8 cellular contexts compared by ENCODE assay signal in genomic region chr7:23298141-23298851, GRCh38. TPM values are rescaled to one million over a fixed set of nuclear protein-coding genes. Genes with fewer than 3 reads are reported as not detected.
DNase-seq lines count a peak whose midpoint lies in the region; ATAC-seq, FAIRE-seq and TF ChIP-seq lines count a peak whose summit lies in the region.

No MANE protein-coding gene starts in this region.

- peak overlapping the region; percentile 89 for H3K4me3 Mint-ChIP-seq in mesothelial cell of epicardium

- H3K27ac Mint-ChIP-seq in mesothelial cell of epicardium = peak overlapping the region; percentile 99

- H3K9ac ChIP-seq in BLaER1 treated with 17β-estradiol and CSF1 and Interleukin-3, amounts not matched to agents 10 nM and 100 nM = peak overlapping the region in 4 of 11 experiments; percentile 11 to 92 (median 90); a peak in 1 of 22 replicates
- peak overlapping the region; percentile 68 for H3K9ac ChIP-seq in Karpas-422 (ENCODE audit: low read length)

- no peak for ATAC-seq in GM21576 (IDR thresholded peaks at IDR 0.05; ENCODE audit: unreplicated experiment)

- H3K9me3 ChIP-seq in BLaER1 treated with 17β-estradiol and CSF1 and Interleukin-3, amounts not matched to agents 10 nM and 100 nM (replicated peaks in 1 of 11) = no peaks in the 10 kb centered on the region
- H3K9me3 ChIP-seq in Karpas-422 (ENCODE audit: low read length) = no peaks in the 10 kb centered on the region

- peak overlapping the region; percentile 83 for H2AFZ ChIP-seq in Karpas-422 (ENCODE audit: low read length)

- peaks cover 0 to 17% (median 4%) of the 10 kb centered on the region in 11 experiments; a peak in 6 of 22 replicates for H4K20me1 ChIP-seq in BLaER1 treated with 17β-estradiol and CSF1 and Interleukin-3, amounts not matched to agents 10 nM and 100 nM
- peaks cover 10% of the 10 kb centered on the region; the same call in 1 of the 2 replicates for H4K20me1 ChIP-seq in Karpas-422 (ENCODE audit: insufficient read depth, low read depth, low read length)

- peak overlapping the region in 9 of 10 experiments; percentile 81 to 99 (median 93); a peak in 14 of 20 replicates for H3K4me3 ChIP-seq in BLaER1 treated with 17β-estradiol and CSF1 and Interleukin-3, amounts not matched to agents 10 nM and 100 nM
- H3K4me3 ChIP-seq in Karpas-422 (ENCODE audit: low read length) (peak overlapping the region; percentile 72), cardiac fibroblast (replicated peaks in 1 of 2; ENCODE audit: low read depth in 2 of 2, low read length in 2 of 2) (no peak overlapping the region)

- no peak for DNase-seq in Karpas-422
- peak; percentile 74 to 92 for DNase-seq in cardiac fibroblast (ENCODE audit: low read depth in 2 of 2)
- DNase-seq in mesothelial cell of epicardium (ENCODE audit: low spot score in 2 of 2, unreplicated experiment in 2 of 2) = no peak
- DNase-seq in NCI-H1417 treated with DMSO at 0.1 percent for 48 hours (lab: John Stamatoyannopoulos, UW) = no peak
- DNase-seq in COLO668 (lab: John Stamatoyannopoulos, UW; ENCODE audit: unreplicated experiment) = no peak
- no peak for DNase-seq in D721Med (ENCODE audit: insufficient read length, low spot score)

- H3K4me2 ChIP-seq in BLaER1 treated with 17β-estradiol and CSF1 and Interleukin-3, amounts not matched to agents 10 nM and 100 nM = peak overlapping the region; percentile 64 to 93 (median 86); a peak in 21 of 22 replicates
- peak overlapping the region; percentile 69 for H3K4me2 ChIP-seq in Karpas-422 (ENCODE audit: low read depth, low read length, poor library complexity, severe bottlenecking)

- no peaks in the 10 kb centered on the region for H3K9me3 Mint-ChIP-seq in mesothelial cell of epicardium

- H3K36me3 Mint-ChIP-seq in mesothelial cell of epicardium = peaks cover 9% of the 10 kb centered on the region

- no peaks in the 10 kb centered on the region for H3K9me2 ChIP-seq in Karpas-422 (replicated peaks; ENCODE audit: insufficient read depth, low read length)

- peaks cover 17 to 33% (median 25%) of the 10 kb centered on the region in 10 experiments for H3K4me1 ChIP-seq in BLaER1 treated with 17β-estradiol and CSF1 and Interleukin-3, amounts not matched to agents 10 nM and 100 nM
- H3K4me1 ChIP-seq in Karpas-422 (ENCODE audit: low read length) = peaks cover 18% of the 10 kb centered on the region

- H3K27me3 Mint-ChIP-seq in mesothelial cell of epicardium (ENCODE audit: low read depth) = no peaks in the 10 kb centered on the region

- H3K27me3 ChIP-seq in BLaER1 treated with 17β-estradiol and CSF1 and Interleukin-3, amounts not matched to agents 10 nM and 100 nM = no peaks in the 10 kb centered on the region
- no peaks in the 10 kb centered on the region for H3K27me3 ChIP-seq in Karpas-422 (ENCODE audit: low read length)

- peak overlapping the region; percentile 72 to 89 (median 82); a peak in 21 of 22 replicates for H3K27ac ChIP-seq in BLaER1 treated with 17β-estradiol and CSF1 and Interleukin-3, amounts not matched to agents 10 nM and 100 nM
- peak overlapping the region; percentile 58 for H3K27ac ChIP-seq in Karpas-422 (ENCODE audit: low read length)

- peaks cover 39% of the 10 kb centered on the region for H3K79me2 ChIP-seq in Karpas-422 (ENCODE audit: low read length)

- TF ChIP-seq CTCF in cardiac fibroblast (IDR thresholded peaks at IDR 0.05; ENCODE audit: low read depth, low read length) = no peak
- no peak for TF ChIP-seq CTCF in mesothelial cell of epicardium (IDR thresholded peaks at IDR 0.05; ENCODE audit: unreplicated experiment)
- no peak for TF ChIP-seq CTCF in D721Med (IDR thresholded peaks at IDR 0.05; ENCODE audit: insufficient read depth, missing control alignments)

- no peak for FAIRE-seq in D721Med (lab: Jason Lieb, UNC)

- H3K36me3 ChIP-seq in BLaER1 treated with 17β-estradiol and CSF1 and Interleukin-3, amounts not matched to agents 10 nM and 100 nM = peaks cover 16 to 31% (median 25%) of the 10 kb centered on the region in 11 experiments
- H3K36me3 ChIP-seq in Karpas-422 (ENCODE audit: insufficient read depth, low read length) = peaks cover 7% of the 10 kb centered on the region; the same call in 1 of the 2 replicates

- peaks cover 34% of the 10 kb centered on the region for H3K4me1 Mint-ChIP-seq in mesothelial cell of epicardium

RNA-seq across cellular contexts. Expression of gene MALSU1, which starts 0.8 kb away (rescaled TPM):
- total RNA-seq in Karpas-422 (2014; rRNA removed; shearing (Covaris generic); ENCODE audit: low replicate concordance) = 92.2 and 169 TPM in 2 replicates
- total RNA-seq in mesothelial cell of epicardium = 43.3 to 47.1 TPM (median 44.9 TPM) in 3 replicates

RNA-seq across cellular contexts. Expression of gene GPNMB, which starts 51.7 kb away (rescaled TPM):
- 6.3 and 11.8 TPM in 2 replicates for total RNA-seq in Karpas-422 (2014; rRNA removed; shearing (Covaris generic); ENCODE audit: low replicate concordance)
- total RNA-seq in mesothelial cell of epicardium = 2.1 to 2.7 TPM (median 2.2 TPM) in 3 replicates

Comparison
In these comparisons a context has a peak if more than half of its experiments do, and no peak if none do; other contexts are left out.
1. H3K4me3 ChIP-seq: peak in BLaER1 treated with 17β-estradiol and CSF1 and Interleukin-3, amounts not matched to agents 10 nM and 100 nM (9 of 10) and Karpas-422 (single experiment); none in cardiac fibroblast (0 of 2).
2. DNase-seq: peak in cardiac fibroblast (2 of 2); none in Karpas-422 (single experiment), mesothelial cell of epicardium (0 of 2), NCI-H1417 treated with DMSO at 0.1 percent for 48 hours (single experiment), COLO668 (single experiment) and D721Med (single experiment).